8 cellular contexts compared by ENCODE assay signal in the genomic region with DNA sequence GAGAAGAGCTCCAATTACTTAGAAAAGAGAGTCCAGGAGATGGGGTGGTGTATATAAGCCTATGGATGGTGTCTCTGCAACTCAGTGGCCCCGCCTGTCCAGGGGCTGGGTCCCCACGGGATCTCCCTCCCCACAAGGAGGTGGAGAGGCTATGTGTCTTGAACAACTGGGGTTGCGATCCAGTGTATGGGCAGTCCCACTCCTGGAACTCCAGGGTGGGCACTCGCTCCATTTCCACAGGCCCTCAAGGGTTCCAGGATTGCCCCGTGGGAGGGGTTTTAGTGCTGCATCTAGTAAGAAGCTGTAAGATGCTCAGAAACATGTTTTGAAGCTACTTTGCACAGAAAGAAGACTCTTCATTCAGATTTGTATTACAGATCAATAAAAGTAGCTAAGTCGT. TPM values are rescaled to one million over a fixed set of nuclear protein-coding genes. Genes with fewer than 3 reads are reported as not detected.
DNase-seq lines count a peak whose midpoint lies in the region; ATAC-seq and TF ChIP-seq lines count a peak whose summit lies in the region.

No MANE protein-coding gene starts in this region.

- TF ChIP-seq CTCF in HL-60 (IDR thresholded peaks at IDR 0.05; ENCODE audit: insufficient read depth, low read length) = no peak

- DNase-seq in activated CD4-positive, alpha-beta T cell treated with anti-CD3 and anti-CD28 coated beads, Interleukin-2, amount 10 ng/mL, durations not matched to agents 24 days and 14 days = peak; percentile 63
- no peak for DNase-seq in activated CD4-positive, alpha-beta T cell treated with anti-CD3 and anti-CD28 coated beads, Interleukin-2, amount 50 U/mL, for 4 hours
- DNase-seq in HL-60 (ENCODE audit: low read depth in 1 of 2, low spot score in 1 of 2) (no peak), iPS-NIHi11 (ENCODE audit: low spot score) (peak; percentile 12), RKO (ENCODE audit: low spot score) (no peak)
- DNase-seq in activated naive CD8-positive, alpha-beta T cell treated with anti-CD3 and anti-CD28 coated beads, Interleukin-2, amount 50 U/mL, for 24 hours = peak; percentile 7
- peak; percentile 11 to 56 for DNase-seq in stimulated activated effector memory CD8-positive, alpha-beta T cell treated with anti-CD3 and anti-CD28 coated beads, Interleukin-12 subunit alpha, Interleukin-12 subunit beta, amount 100 ng/mL, for 72 hours (ENCODE audit: low spot score in 2 of 2)

- H3K27me3 Mint-ChIP-seq in activated CD4-positive, alpha-beta T cell treated with anti-CD3 and anti-CD28 coated beads, Interleukin-2, amount 10 ng/mL, durations not matched to agents 24 days and 14 days = peaks cover 53% of the 10 kb centered on the region
- H3K27me3 Mint-ChIP-seq in activated naive CD8-positive, alpha-beta T cell treated with anti-CD3 and anti-CD28 coated beads, Interleukin-2, amount 50 U/mL, for 24 hours = peaks cover 49% of the 10 kb centered on the region

- H3K9me3 Mint-ChIP-seq in activated CD4-positive, alpha-beta T cell treated with anti-CD3 and anti-CD28 coated beads, Interleukin-2, amount 10 ng/mL, durations not matched to agents 24 days and 14 days = no peaks in the 10 kb centered on the region
- H3K9me3 Mint-ChIP-seq in activated naive CD8-positive, alpha-beta T cell treated with anti-CD3 and anti-CD28 coated beads, Interleukin-2, amount 50 U/mL, for 24 hours = no peaks in the 10 kb centered on the region
- no peaks in the 10 kb centered on the region for H3K9me3 Mint-ChIP-seq in stimulated activated effector memory CD8-positive, alpha-beta T cell treated with anti-CD3 and anti-CD28 coated beads, Interleukin-12 subunit alpha, Interleukin-12 subunit beta, amount 100 ng/mL, for 72 hours

- ATAC-seq in activated naive CD8-positive, alpha-beta T cell treated with anti-CD3 and anti-CD28 coated beads, Interleukin-2, amount 50 U/mL, for 24 hours = no peak
- peak; percentile 4 for ATAC-seq in stimulated activated effector memory CD8-positive, alpha-beta T cell treated with anti-CD3 and anti-CD28 coated beads, Interleukin-12 subunit alpha, Interleukin-12 subunit beta, amount 100 ng/mL, for 72 hours
- no peak for ATAC-seq in GM19324 (IDR thresholded peaks at IDR 0.05; ENCODE audit: low FRiP score, unreplicated experiment)

- H3K4me3 ChIP-seq in HL-60 (replicated peaks; ENCODE audit: insufficient read depth, low read length) = peak overlapping the region; percentile 59

- H3K27ac ChIP-seq in HL-60 (replicated peaks) = peak overlapping the region; percentile 47; the same call in 1 of the 2 replicates

- no peak overlapping the region for H3K27ac Mint-ChIP-seq in activated CD4-positive, alpha-beta T cell treated with anti-CD3 and anti-CD28 coated beads, Interleukin-2, amount 10 ng/mL, durations not matched to agents 24 days and 14 days
- peak overlapping the region; percentile 76 for H3K27ac Mint-ChIP-seq in activated naive CD8-positive, alpha-beta T cell treated with anti-CD3 and anti-CD28 coated beads, Interleukin-2, amount 50 U/mL, for 24 hours
- peak overlapping the region; percentile 98 for H3K27ac Mint-ChIP-seq in stimulated activated effector memory CD8-positive, alpha-beta T cell treated with anti-CD3 and anti-CD28 coated beads, Interleukin-12 subunit alpha, Interleukin-12 subunit beta, amount 100 ng/mL, for 72 hours

- H3K27me3 ChIP-seq in HL-60 (ENCODE audit: insufficient read depth, poor library complexity, severe bottlenecking) = no peaks in the 10 kb centered on the region

- intact Hi-C loops in activated CD4-positive, alpha-beta T cell treated with anti-CD3 and anti-CD28 coated beads, Interleukin-2, amount 10 ng/mL, durations not matched to agents 24 days and 14 days (cut with micrococcal nuclease) = loop anchor here (2.0 kb wide), 1 partner anchor 51 kb away; no protein-coding TSS in a partner anchor

- H3K36me3 Mint-ChIP-seq in activated CD4-positive, alpha-beta T cell treated with anti-CD3 and anti-CD28 coated beads, Interleukin-2, amount 10 ng/mL, durations not matched to agents 24 days and 14 days (ENCODE audit: low read depth) = peaks cover 2% of the 10 kb centered on the region
- H3K36me3 Mint-ChIP-seq in activated naive CD8-positive, alpha-beta T cell treated with anti-CD3 and anti-CD28 coated beads, Interleukin-2, amount 50 U/mL, for 24 hours (ENCODE audit: low read depth) = no peaks in the 10 kb centered on the region
- peaks cover 12% of the 10 kb centered on the region for H3K36me3 Mint-ChIP-seq in stimulated activated effector memory CD8-positive, alpha-beta T cell treated with anti-CD3 and anti-CD28 coated beads, Interleukin-12 subunit alpha, Interleukin-12 subunit beta, amount 100 ng/mL, for 72 hours

- H3K4me1 Mint-ChIP-seq in activated CD4-positive, alpha-beta T cell treated with anti-CD3 and anti-CD28 coated beads, Interleukin-2, amount 10 ng/mL, durations not matched to agents 24 days and 14 days = peaks cover 12% of the 10 kb centered on the region
- H3K4me1 Mint-ChIP-seq in activated naive CD8-positive, alpha-beta T cell treated with anti-CD3 and anti-CD28 coated beads, Interleukin-2, amount 50 U/mL, for 24 hours = peaks cover 22% of the 10 kb centered on the region
- peaks cover 21% of the 10 kb centered on the region for H3K4me1 Mint-ChIP-seq in stimulated activated effector memory CD8-positive, alpha-beta T cell treated with anti-CD3 and anti-CD28 coated beads, Interleukin-12 subunit alpha, Interleukin-12 subunit beta, amount 100 ng/mL, for 72 hours

- peak overlapping the region; percentile 93 for H3K4me3 Mint-ChIP-seq in activated CD4-positive, alpha-beta T cell treated with anti-CD3 and anti-CD28 coated beads, Interleukin-2, amount 10 ng/mL, durations not matched to agents 24 days and 14 days
- peak overlapping the region; percentile 81 for H3K4me3 Mint-ChIP-seq in activated naive CD8-positive, alpha-beta T cell treated with anti-CD3 and anti-CD28 coated beads, Interleukin-2, amount 50 U/mL, for 24 hours
- peak overlapping the region; percentile 86 for H3K4me3 Mint-ChIP-seq in stimulated activated effector memory CD8-positive, alpha-beta T cell treated with anti-CD3 and anti-CD28 coated beads, Interleukin-12 subunit alpha, Interleukin-12 subunit beta, amount 100 ng/mL, for 72 hours

RNA-seq across cellular contexts. Expression of gene SMAD5, which starts 0.6 kb away (rescaled TPM):
- total RNA-seq in activated CD4-positive, alpha-beta T cell treated with anti-CD3 and anti-CD28 coated beads, Interleukin-2, amount 10 ng/mL, durations not matched to agents 24 days and 14 days = 12.8 and 16.7 TPM in 2 replicates

Comparison
In these comparisons a context has a peak if more than half of its experiments do, and no peak if none do; other contexts are left out.
1. DNase-seq: peak in activated CD4-positive, alpha-beta T cell treated with anti-CD3 and anti-CD28 coated beads, Interleukin-2, amount 10 ng/mL, durations not matched to agents 24 days and 14 days (single experiment), activated naive CD8-positive, alpha-beta T cell treated with anti-CD3 and anti-CD28 coated beads, Interleukin-2, amount 50 U/mL, for 24 hours (single experiment), iPS-NIHi11 (single experiment) and stimulated activated effector memory CD8-positive, alpha-beta T cell treated with anti-CD3 and anti-CD28 coated beads, Interleukin-12 subunit alpha, Interleukin-12 subunit beta, amount 100 ng/mL, for 72 hours (2 of 2); none in activated CD4-positive, alpha-beta T cell treated with anti-CD3 and anti-CD28 coated beads, Interleukin-2, amount 50 U/mL, for 4 hours (0 of 2), HL-60 (0 of 2) and RKO (single experiment).
2. Peak in every context shown above with its lines, with median percentiles within 50 percentile points of each other: H3K4me3 Mint-ChIP-seq.